ENCODE assay signal across 12 cellular contexts in the genomic region with DNA sequence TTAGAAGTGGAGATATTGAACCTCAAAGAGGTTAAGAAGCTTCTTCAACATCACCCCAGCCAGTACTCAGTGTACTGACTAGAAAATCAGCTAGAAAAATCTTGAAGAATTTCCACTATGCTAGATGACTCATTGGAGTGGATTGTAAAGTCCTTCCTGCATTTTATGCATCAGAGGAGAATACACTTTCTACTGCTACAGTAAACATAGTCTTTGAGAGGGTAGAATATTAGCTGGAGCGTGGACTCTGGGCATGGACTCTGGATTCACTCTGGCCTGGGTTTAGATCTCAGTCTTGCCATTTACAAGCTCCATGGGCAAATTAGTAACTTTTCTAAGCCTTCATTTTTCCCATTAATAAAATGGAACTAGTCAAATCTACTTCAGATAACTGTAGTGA.
DNase-seq lines count a peak whose midpoint lies in the region; ATAC-seq and TF ChIP-seq lines count a peak whose summit lies in the region.
"Had no signal": no experiment of that assay in that cellular context is flagged by ENCODE, and none has a peak within 500 bp of the region (broad histone marks: within the 10 kb centered on the region; RNA-seq: fewer than 3 reads in every experiment).

No MANE protein-coding gene starts in this region.

- no peak overlapping the region for H2AFZ ChIP-seq in fibroblast of lung (ENCODE audit: low read length)
- no peak overlapping the region for H2AFZ ChIP-seq in osteoblast (ENCODE audit: low read length)

- no peak for ATAC-seq in activated naive CD4-positive, alpha-beta T cell treated with anti-CD3 and anti-CD28 coated beads, Interleukin-2, amount 50 U/mL, for 72 hours
- ATAC-seq in GM21367 (IDR thresholded peaks at IDR 0.05; ENCODE audit: unreplicated experiment) = no peak
- ATAC-seq: left colon had no signal

- no peaks in the 10 kb centered on the region for H3K36me3 Mint-ChIP-seq in activated naive CD4-positive, alpha-beta T cell treated with anti-CD3 and anti-CD28 coated beads, Interleukin-2, amount 50 U/mL, for 72 hours
- no peaks in the 10 kb centered on the region for H3K36me3 Mint-ChIP-seq in progenitor cell of endocrine pancreas (ENCODE audit: insufficient read depth)

- H3K27me3 ChIP-seq in fibroblast of lung (ENCODE audit: control insufficient read depth, insufficient read depth, low read length) = no peaks in the 10 kb centered on the region
- no peaks in the 10 kb centered on the region for H3K27me3 ChIP-seq in osteoblast (ENCODE audit: insufficient read depth, low read length)

- no peak for TF ChIP-seq CTCF in fibroblast of lung (conservative IDR thresholded peaks at IDR 0.05 in 1 of 2, IDR thresholded peaks at IDR 0.05 in 1 of 2; ENCODE audit: low read depth in 1 of 2, low read length in 2 of 2)
- TF ChIP-seq CTCF in osteoblast (IDR thresholded peaks at IDR 0.05; ENCODE audit: extremely low read depth, low read depth, low read length) = no peak
- no peak for TF ChIP-seq CTCF in progenitor cell of endocrine pancreas (IDR thresholded peaks at IDR 0.05; ENCODE audit: unreplicated experiment)

- H3K9me3 Mint-ChIP-seq in activated naive CD4-positive, alpha-beta T cell treated with anti-CD3 and anti-CD28 coated beads, Interleukin-2, amount 50 U/mL, for 72 hours = peaks cover 0 to 4% of the 10 kb centered on the region in 2 donors
- H3K9me3 Mint-ChIP-seq in progenitor cell of endocrine pancreas (ENCODE audit: low read depth) = peaks cover 3% of the 10 kb centered on the region

- H3K36me3 ChIP-seq in fibroblast of lung (ENCODE audit: control insufficient read depth, insufficient read depth, low read length) (no peaks in the 10 kb centered on the region), osteoblast (ENCODE audit: insufficient read depth, low read length) (no peaks in the 10 kb centered on the region)

- DNase-seq in DMS53 (lab: John Stamatoyannopoulos, UW) = peak; percentile 54
- DNase-seq in RKO (ENCODE audit: low spot score) = peak; percentile 66
- DNase-seq in fibroblast of lung (ENCODE audit: low read depth in 2 of 2) = peak; percentile 84 to 92
- peak; percentile 57 for DNase-seq in osteoblast (ENCODE audit: insufficient read length, low spot score, missing footprints)
- DNase-seq in activated naive CD4-positive, alpha-beta T cell treated with anti-CD3 and anti-CD28 coated beads, Interleukin-2, amount 50 U/mL, for 72 hours (ENCODE audit: low spot score in 2 of 2) = no peak
- no peak for DNase-seq in GM19240 (ENCODE audit: insufficient read length, low spot score)
- DNase-seq in progenitor cell of endocrine pancreas (ENCODE audit: low spot score, unreplicated experiment) = no peak
- DNase-seq: GF-D8, left colon, NCI-H1417 treated with DMSO at 0.1 percent for 48 hours, Right ventricle myocardium superior had no signal

- H3K9ac ChIP-seq in fibroblast of lung (ENCODE audit: insufficient read depth, low read length) = no peak overlapping the region

- peaks cover 5% of the 10 kb centered on the region for H3K4me1 Mint-ChIP-seq in progenitor cell of endocrine pancreas (ENCODE audit: low read depth)

- no peak overlapping the region for H3K4me3 Mint-ChIP-seq in progenitor cell of endocrine pancreas (ENCODE audit: low read depth)

- no peak overlapping the region for H3K27ac Mint-ChIP-seq in activated naive CD4-positive, alpha-beta T cell treated with anti-CD3 and anti-CD28 coated beads, Interleukin-2, amount 50 U/mL, for 72 hours
- no peak overlapping the region for H3K27ac Mint-ChIP-seq in progenitor cell of endocrine pancreas

- H3K4me1 ChIP-seq in fibroblast of lung (ENCODE audit: control insufficient read depth, extremely low read depth, insufficient read depth, low read length) = peaks cover 9% of the 10 kb centered on the region
- H3K4me1 ChIP-seq in osteoblast (ENCODE audit: insufficient read depth, low read length) = peaks cover 34% of the 10 kb centered on the region

- peak overlapping the region; percentile 46 for H3K27ac ChIP-seq in fibroblast of lung (ENCODE audit: insufficient read depth, low read length)
- peak overlapping the region; percentile 56 for H3K27ac ChIP-seq in osteoblast (ENCODE audit: low read depth, low read length)

- no peaks in the 10 kb centered on the region for H3K27me3 Mint-ChIP-seq in progenitor cell of endocrine pancreas

- H3K4me3 ChIP-seq in fibroblast of lung (replicated peaks in 1 of 4; ENCODE audit: control extremely low read depth in 1 of 4, insufficient read depth in 1 of 4, low read depth in 3 of 4, low read length in 4 of 4) (no peak overlapping the region), osteoblast (ENCODE audit: insufficient read depth, low read length) (no peak overlapping the region)

- H4K20me1 ChIP-seq in fibroblast of lung (ENCODE audit: control insufficient read depth, extremely low read depth, insufficient read depth, low read length) = no peaks in the 10 kb centered on the region
- no peaks in the 10 kb centered on the region for H4K20me1 ChIP-seq in osteoblast (ENCODE audit: insufficient read depth, low read length)

- H3K4me2 ChIP-seq in fibroblast of lung (ENCODE audit: extremely low read depth, insufficient read depth, low read length) (no peak overlapping the region), osteoblast (ENCODE audit: insufficient read depth, low read length) (peak overlapping the region; percentile 57)

- H3K79me2 ChIP-seq in fibroblast of lung (ENCODE audit: control insufficient read depth, insufficient read depth, low read length) (no peaks in the 10 kb centered on the region), osteoblast (ENCODE audit: insufficient read depth, low read length) (no peaks in the 10 kb centered on the region)

- H3K9me3 ChIP-seq in fibroblast of lung (ENCODE audit: control insufficient read depth, insufficient read depth, low read depth, low read length) (no peaks in the 10 kb centered on the region), osteoblast (ENCODE audit: low read depth, low read length) (no peaks in the 10 kb centered on the region)

Comparison
In these comparisons a context has a peak if more than half of its experiments do, and no peak if none do; other contexts are left out.
1. DNase-seq: peak in DMS53 (single experiment), RKO (single experiment), fibroblast of lung (2 of 2) and osteoblast (single experiment); none in activated naive CD4-positive, alpha-beta T cell treated with anti-CD3 and anti-CD28 coated beads, Interleukin-2, amount 50 U/mL, for 72 hours (0 of 2), GM19240 (single experiment) and progenitor cell of endocrine pancreas (single experiment).